8 cellular contexts compared by ENCODE assay signal in the genomic region with DNA sequence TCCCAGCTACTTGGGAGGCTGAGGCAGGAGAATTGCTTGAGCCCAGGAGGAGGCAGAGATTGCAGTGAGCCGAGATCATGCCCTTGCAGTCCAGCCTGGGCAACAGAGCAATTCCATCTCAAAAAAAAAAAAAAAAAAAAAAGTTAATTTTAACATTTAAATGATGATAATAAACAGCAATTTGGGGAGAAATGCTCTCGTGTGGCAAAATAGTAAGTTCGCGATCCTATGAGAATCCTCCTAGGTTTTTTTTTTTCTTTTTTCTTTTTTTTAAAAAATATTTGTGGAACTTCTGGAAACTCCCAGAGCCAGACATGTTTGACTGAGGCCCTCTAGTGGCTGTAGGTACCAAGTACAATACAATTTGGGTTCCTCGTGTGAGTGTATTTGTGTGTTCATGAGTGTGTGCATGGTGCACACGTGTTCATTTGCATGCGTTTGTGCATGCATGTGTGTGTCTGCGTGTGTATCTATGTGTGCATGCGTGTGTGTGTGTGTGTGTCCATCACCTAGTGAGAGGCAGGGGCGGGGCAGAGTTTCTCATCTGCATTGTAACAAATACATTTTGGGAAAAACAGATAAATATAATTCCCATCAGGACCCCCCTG. TPM values are rescaled to one million over a fixed set of nuclear protein-coding genes. Genes with fewer than 3 reads are reported as not detected.
DNase-seq lines count a peak whose midpoint lies in the region; ATAC-seq and TF ChIP-seq lines count a peak whose summit lies in the region.

No MANE protein-coding gene starts in this region.

- ATAC-seq in GM18520 (IDR thresholded peaks at IDR 0.05; ENCODE audit: unreplicated experiment) = no peak
- no peak for ATAC-seq in HG02970 (IDR thresholded peaks at IDR 0.05; ENCODE audit: low FRiP score, unreplicated experiment)

- no peaks in the 10 kb centered on the region for H3K36me3 Mint-ChIP-seq in endothelial cell (ENCODE audit: low read depth, unreplicated experiment)

- H3K4me1 Mint-ChIP-seq in endothelial cell (ENCODE audit: unreplicated experiment) = no peaks in the 10 kb centered on the region

- no peak overlapping the region for H3K4me3 Mint-ChIP-seq in endothelial cell (ENCODE audit: unreplicated experiment)

- DNase-seq in AG09319 (ENCODE audit: extremely low read depth, low read depth) (peak; percentile 37), GM12864 (ENCODE audit: low read depth) (peak; percentile 59), NCI-H187 treated with DMSO at 0.1 percent for 48 hours (lab: John Stamatoyannopoulos, UW) (peak; percentile 52), endothelial cell (ENCODE audit: low spot score) (peak; percentile 26), middle frontal gyrus (ENCODE audit: extremely low spot score, low spot score) (peak; percentile 51)

- no peak overlapping the region for H3K4me3 ChIP-seq in GM12864 (ENCODE audit: low read depth, low read length)

- H3K27ac ChIP-seq in VCaP = no peak overlapping the region

- no peak overlapping the region for H3K27ac Mint-ChIP-seq in endothelial cell (ENCODE audit: unreplicated experiment)

- no peaks in the 10 kb centered on the region for H3K9me3 Mint-ChIP-seq in endothelial cell (ENCODE audit: unreplicated experiment)

- TF ChIP-seq CTCF in AG09319 (IDR thresholded peaks at IDR 0.05; ENCODE audit: low read depth, low read length) (peak; percentile 74), GM12864 (IDR thresholded peaks at IDR 0.05; ENCODE audit: low read depth, low read length, missing control alignments) (peak; percentile 82), VCaP (conservative IDR thresholded peaks at IDR 0.05) (peak; percentile 84), endothelial cell (IDR thresholded peaks at IDR 0.05; ENCODE audit: unreplicated experiment) (peak; percentile 80)

- H3K27me3 Mint-ChIP-seq in endothelial cell (ENCODE audit: unreplicated experiment) = peaks cover 5% of the 10 kb centered on the region

RNA-seq across cellular contexts. Expression of gene TMPRSS9, which starts 31.2 kb away (rescaled TPM):
- total RNA-seq in endothelial cell (ENCODE audit: unreplicated experiment) = not detected

RNA-seq across cellular contexts. Expression of gene TIMM13, which starts 36.2 kb away (rescaled TPM):
- 117 TPM for total RNA-seq in endothelial cell (ENCODE audit: unreplicated experiment)
